ENCODE assay signal across 8 cellular contexts in the genomic region with DNA sequence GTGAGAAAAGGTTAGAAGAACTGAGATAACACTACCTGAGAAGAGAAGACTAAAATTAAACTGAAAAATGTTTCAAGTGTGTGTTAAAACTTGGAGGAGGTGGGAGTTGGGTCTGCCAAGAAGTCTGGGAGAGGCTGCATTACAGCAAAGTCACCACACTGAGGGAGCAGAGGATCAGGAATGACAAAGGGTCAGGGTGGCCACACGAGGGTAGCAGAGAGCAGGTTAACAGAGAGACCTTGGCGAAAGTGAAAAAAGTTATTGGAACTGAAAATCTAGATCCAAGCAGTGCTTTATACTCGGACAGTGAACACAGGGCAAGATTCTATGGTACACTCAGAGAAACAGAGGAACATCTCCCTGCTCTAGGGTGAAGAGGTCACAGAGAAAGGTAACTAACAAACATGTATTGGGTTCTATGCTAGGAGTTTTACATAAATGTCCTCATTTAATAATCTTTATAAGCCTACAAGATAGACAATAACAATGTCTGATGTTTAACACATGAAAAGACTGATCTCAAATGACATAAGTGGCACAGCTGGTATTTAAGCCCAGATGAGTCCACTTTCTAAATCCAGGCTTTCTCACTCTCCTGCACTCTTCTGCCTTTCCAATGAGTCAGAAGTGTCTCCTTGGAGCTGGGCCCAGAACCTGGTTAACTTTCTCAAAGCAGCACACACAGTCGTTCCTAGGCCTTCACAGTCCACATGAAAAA. TPM values are rescaled to one million over a fixed set of nuclear protein-coding genes. Genes with fewer than 3 reads are reported as not detected.
DNase-seq lines count a peak whose midpoint lies in the region; ATAC-seq and TF ChIP-seq lines count a peak whose summit lies in the region.

No MANE protein-coding gene starts in this region.

- peak; percentile 88 for ATAC-seq in GM19328 (IDR thresholded peaks at IDR 0.05; ENCODE audit: unreplicated experiment)
- ATAC-seq in HG03439 (IDR thresholded peaks at IDR 0.05; ENCODE audit: unreplicated experiment) = peak; percentile 88
- ATAC-seq in memory B cell (ENCODE audit: low read depth) = peak; percentile 97

- no peak overlapping the region for H3K4me3 Mint-ChIP-seq in CD8-positive, alpha-beta memory T cell
- H3K4me3 Mint-ChIP-seq in memory B cell = no peak overlapping the region

- H3K36me3 ChIP-seq in CD8-positive, alpha-beta memory T cell (ENCODE audit: insufficient read depth, low read length) = no peaks in the 10 kb centered on the region

- no peak overlapping the region for H3K4me3 ChIP-seq in CD8-positive, alpha-beta memory T cell (ENCODE audit: low read length)
- no peak overlapping the region for H3K4me3 ChIP-seq in dorsolateral prefrontal cortex

- H3K4me1 Mint-ChIP-seq in CD8-positive, alpha-beta memory T cell = peaks cover 0 to 4% (median 3%) of the 10 kb centered on the region in 3 donors
- peaks cover 10% of the 10 kb centered on the region for H3K4me1 Mint-ChIP-seq in memory B cell

- POLR2A ChIA-PET in CD8-positive, alpha-beta memory T cell (lab: Charles Lee) = no interaction called here

- no peaks in the 10 kb centered on the region for H3K36me3 Mint-ChIP-seq in CD8-positive, alpha-beta memory T cell
- peaks cover 2% of the 10 kb centered on the region for H3K36me3 Mint-ChIP-seq in memory B cell

- H3K27me3 Mint-ChIP-seq in CD8-positive, alpha-beta memory T cell = peaks cover 15 to 79% of the 10 kb centered on the region in 2 donors
- H3K27me3 Mint-ChIP-seq in memory B cell = no peaks in the 10 kb centered on the region

- H3K27ac Mint-ChIP-seq in CD8-positive, alpha-beta memory T cell = no peak overlapping the region
- H3K27ac Mint-ChIP-seq in memory B cell = no peak overlapping the region

- H3K4me1 ChIP-seq in CD8-positive, alpha-beta memory T cell (ENCODE audit: insufficient read depth, low read length) = no peaks in the 10 kb centered on the region

- intact Hi-C loops in dorsolateral prefrontal cortex (cut with DNase I) = loop anchor here (1.0 to 10.0 kb wide), 5 partner anchors 36 to 724 kb away; no protein-coding TSS in a partner anchor

- no peaks in the 10 kb centered on the region for H3K9me3 Mint-ChIP-seq in CD8-positive, alpha-beta memory T cell
- H3K9me3 Mint-ChIP-seq in memory B cell = no peaks in the 10 kb centered on the region

- H3K27ac ChIP-seq in CD8-positive, alpha-beta memory T cell (ENCODE audit: low read depth, low read length) = no peak overlapping the region
- peak overlapping the region in 8 of 59 donors; percentile 10 to 76 (median 59) for H3K27ac ChIP-seq in dorsolateral prefrontal cortex

- peak; percentile 74 to 100 (median 98) for TF ChIP-seq CTCF in dorsolateral prefrontal cortex (IDR thresholded peaks at IDR 0.05 in 54 of 56, conservative IDR thresholded peaks at IDR 0.05 in 2 of 56; ENCODE audit: low read depth in 1 of 56, partially characterized antibody in 56 of 56)

- H3K9me3 ChIP-seq in CD8-positive, alpha-beta memory T cell (ENCODE audit: low read length) = no peaks in the 10 kb centered on the region

- peak; percentile 33 to 64 (median 45) for DNase-seq in CD8-positive, alpha-beta memory T cell
- DNase-seq in NCI-H526 treated with DMSO at 0.1 percent for 48 hours (lab: John Stamatoyannopoulos, UW) = peak; percentile 78
- peak; percentile 53 for DNase-seq in activated CD4-positive, alpha-beta T cell treated with anti-CD3 and anti-CD28 coated beads, Interleukin-2, amount 50 U/mL, for 1 hour
- DNase-seq in dorsolateral prefrontal cortex = peak; percentile 43 to 80 (median 75)
- peak; percentile 65 to 72 for DNase-seq in memory B cell (ENCODE audit: low spot score in 2 of 2)
- peak; percentile 11 for DNase-seq in stimulated activated CD8-positive, alpha-beta memory T cell treated with anti-CD3 and anti-CD28 coated beads, Interleukin-12 subunit alpha, Interleukin-12 subunit beta, amount 100 ng/mL, for 4 hours (ENCODE audit: low read depth)

- H3K27me3 ChIP-seq in CD8-positive, alpha-beta memory T cell (ENCODE audit: insufficient read depth, low read length, poor library complexity, severe bottlenecking) = peaks cover 13% of the 10 kb centered on the region
- peaks cover 0 to 12% (median 0%) of the 10 kb centered on the region in 45 donors for H3K27me3 ChIP-seq in dorsolateral prefrontal cortex

- CTCF ChIA-PET in CD8-positive, alpha-beta memory T cell (lab: Charles Lee) = interaction anchor here (0.7 kb wide), 1 partner anchor 27 kb away, joined by 3 read pairs; no protein-coding TSS in a partner anchor

RNA-seq across cellular contexts. Expression of a gene that starts 10.3 kb away (rescaled TPM):
- not detected for total RNA-seq in CD8-positive, alpha-beta memory T cell
- polyA plus RNA-seq in CD8-positive, alpha-beta memory T cell = not detected
- 100 to 1,000 TPM in 119 of 120 experiments, 10 to 100 TPM in 1; 72.7 to 419 (median 287) TPM for total RNA-seq in dorsolateral prefrontal cortex

RNA-seq across cellular contexts. Expression of a gene that starts 43.5 kb away (rescaled TPM):
- not detected for total RNA-seq in CD8-positive, alpha-beta memory T cell
- not detected for polyA plus RNA-seq in CD8-positive, alpha-beta memory T cell
- total RNA-seq in dorsolateral prefrontal cortex = 10 to 100 TPM in 109 of 120 experiments, 1 to 10 TPM in 11; 5.2 to 55.9 (median 16.9) TPM

Comparison
In these comparisons a context has a peak if more than half of its experiments do, and no peak if none do; other contexts are left out.
1. DNase-seq: peak in every context shown above with its lines; median percentile 78 in NCI-H526 treated with DMSO at 0.1 percent for 48 hours; 75 in dorsolateral prefrontal cortex; 68 in memory B cell; 53 in activated CD4-positive, alpha-beta T cell treated with anti-CD3 and anti-CD28 coated beads, Interleukin-2, amount 50 U/mL, for 1 hour; 45 in CD8-positive, alpha-beta memory T cell; 11 in stimulated activated CD8-positive, alpha-beta memory T cell treated with anti-CD3 and anti-CD28 coated beads, Interleukin-12 subunit alpha, Interleukin-12 subunit beta, amount 100 ng/mL, for 4 hours.
2. RNA of a gene that starts 10.3 kb away (total RNA-seq): 72.7 to 419 TPM in dorsolateral prefrontal cortex; not detected in CD8-positive, alpha-beta memory T cell; every median in the first group is over 10 times any median in the second.
3. RNA of a gene that starts 43.5 kb away (total RNA-seq): 5.2 to 55.9 TPM in dorsolateral prefrontal cortex; not detected in CD8-positive, alpha-beta memory T cell; every median in the first group is over 4 times any median in the second.
4. Peak in every context shown above with its lines, with median percentiles within 50 percentile points of each other: ATAC-seq.